Comparison of ENCODE assay signal across 9 cellular contexts in the genomic region with DNA sequence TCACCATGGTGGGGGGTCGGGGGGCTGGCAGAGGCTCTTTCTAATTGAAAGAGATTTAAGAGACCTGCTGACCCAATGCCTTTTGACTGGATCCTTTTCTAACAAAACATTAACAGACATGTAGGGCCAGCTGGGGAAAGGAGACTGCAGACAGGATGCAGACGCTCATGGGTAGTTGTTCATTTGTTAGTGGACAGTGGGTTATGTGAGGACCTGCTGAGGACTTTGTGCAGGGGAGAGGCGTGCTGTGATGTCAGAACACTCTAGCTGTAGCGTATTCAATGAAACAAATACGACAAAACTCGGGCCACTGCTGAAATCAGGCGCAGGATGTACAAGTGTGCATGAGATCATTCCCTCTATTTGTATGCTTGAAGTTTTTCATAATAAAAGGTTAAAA. TPM values are rescaled to one million over a fixed set of nuclear protein-coding genes. Genes with fewer than 3 reads are reported as not detected.
DNase-seq lines count a peak whose midpoint lies in the region; ATAC-seq and TF ChIP-seq lines count a peak whose summit lies in the region.
"Had no signal": no experiment of that assay in that cellular context is flagged by ENCODE, and none has a peak within 500 bp of the region (broad histone marks: within the 10 kb centered on the region; RNA-seq: fewer than 3 reads in every experiment).

No MANE protein-coding gene starts in this region.

- no peaks in the 10 kb centered on the region for H3K9me3 Mint-ChIP-seq in chondrocyte (ENCODE audit: low read depth)
- no peaks in the 10 kb centered on the region for H3K9me3 Mint-ChIP-seq in H9

- peak overlapping the region; percentile 67 for H3K4me3 Mint-ChIP-seq in chondrocyte (ENCODE audit: unreplicated experiment)
- H3K4me3 Mint-ChIP-seq in H9: peak overlapping the region in 1 of 2 experiments; percentile 14; a peak in 1 of 5 replicates

- H2BK120ac ChIP-seq in H9 (ENCODE audit: low read depth, low read length, poor library complexity, severe bottlenecking): no peak overlapping the region

- no peak overlapping the region for H4K8ac ChIP-seq in H9 (replicated peaks; ENCODE audit: insufficient read length, low read depth, low read length)

- H3K36me3 Mint-ChIP-seq in chondrocyte (ENCODE audit: low read depth): no peaks in the 10 kb centered on the region
- H3K36me3 Mint-ChIP-seq in H9 (ENCODE audit: insufficient read depth in 1 of 3, low read depth in 3 of 3): no peaks in the 10 kb centered on the region; a peak in 1 of 7 replicates

- H3K18ac ChIP-seq in H9 (ENCODE audit: insufficient read length, low read depth, low read length): no peak overlapping the region

- H3K4me1 ChIP-seq in Loucy (ENCODE audit: insufficient read depth, low read length, poor library complexity, severe bottlenecking) (peaks cover 18% of the 10 kb centered on the region), right lobe of liver (peaks cover 0 to 46% (median 13%) of the 10 kb centered on the region in 4 donors), H9 (ENCODE audit: insufficient read depth, low read length) (peaks cover 8% of the 10 kb centered on the region; the same call in 1 of the 2 replicates)

- H2AK5ac ChIP-seq in H9 (ENCODE audit: insufficient read length, low read length): no peak overlapping the region

- H3T11ph ChIP-seq in H9 (ENCODE audit: low read length): no peak overlapping the region

- H3K79me1 ChIP-seq in H9 (ENCODE audit: insufficient read depth, low read depth, low read length, poor library complexity, severe bottlenecking): no peaks in the 10 kb centered on the region

- H3K4ac ChIP-seq in H9 (ENCODE audit: low read depth, low read length): no peak overlapping the region

- no peaks in the 10 kb centered on the region for H3F3A ChIP-seq in Loucy (ENCODE audit: low read depth)

- intact Hi-C loops in right lobe of liver (cut with DNase I): no loop called here

- no peak overlapping the region for H2BK12ac ChIP-seq in H9 (ENCODE audit: insufficient read length, low read depth, low read length)

- WGBS in right lobe of liver (ENCODE audit: insufficient coverage, low coverage, low lambda C conversion rate, missing lambda C conversion rate): 13% methylated on average over 7 of the region's 7 CpGs
- no CpG with 5 or more reads among the region's 7 CpGs for WGBS in H9 (ENCODE audit: extremely low coverage, insufficient read length, low lambda C conversion rate)

- H3K79me2 ChIP-seq in Loucy (ENCODE audit: insufficient read depth, low read length) (no peaks in the 10 kb centered on the region), H9 (ENCODE audit: insufficient read depth, low read length) (no peaks in the 10 kb centered on the region)

- H3K4me2 ChIP-seq in Loucy (ENCODE audit: low read depth, low read length, poor library complexity, severe bottlenecking) (no peak overlapping the region), H9 (ENCODE audit: insufficient read depth, insufficient read length, low read length) (no peak overlapping the region)

- H3K27ac ChIP-seq in right lobe of liver (peak overlapping the region; percentile 60 to 73 (median 72)), H9 (ENCODE audit: insufficient read length, low read depth, low read length) (no peak overlapping the region)
- H3K27ac ChIP-seq: foreskin keratinocyte had no signal

- TF ChIP-seq POLR2A in right lobe of liver (IDR thresholded peaks at IDR 0.05): peak; percentile 10

- H2BK20ac ChIP-seq in H9 (ENCODE audit: low read depth, low read length, poor library complexity, severe bottlenecking): no peak overlapping the region

- H3K14ac ChIP-seq in H9 (ENCODE audit: insufficient read depth, low read length): no peak overlapping the region

- H3K4me3 ChIP-seq in Loucy (ENCODE audit: low read length, poor library complexity, severe bottlenecking) (no peak overlapping the region), right lobe of liver (peak overlapping the region; percentile 34 to 54 (median 36))

- H3K4me1 Mint-ChIP-seq in chondrocyte (ENCODE audit: low read depth) (peaks cover 46% of the 10 kb centered on the region), H9 (peaks cover 50 to 69% of the 10 kb centered on the region in 2 experiments)

- no peak overlapping the region for H2BK5ac ChIP-seq in H9 (ENCODE audit: insufficient read length, low read length)

- H3K9me3 ChIP-seq in Loucy (ENCODE audit: insufficient read depth, low read depth, low read length): no peaks in the 10 kb centered on the region
- no peaks in the 10 kb centered on the region for H3K9me3 ChIP-seq in right lobe of liver
- no peaks in the 10 kb centered on the region for H3K9me3 ChIP-seq in H9 (ENCODE audit: control insufficient read depth, low read depth, low read length)

- peak overlapping the region; percentile 59 for H3K9ac ChIP-seq in Loucy (ENCODE audit: low read depth, low read length, poor library complexity, severe bottlenecking)
- H3K9ac ChIP-seq in H9 (ENCODE audit: extremely low read depth, insufficient read length, low read length): no peak overlapping the region

- no peak overlapping the region for H4K91ac ChIP-seq in H9 (ENCODE audit: insufficient read length, low read depth, low read length)

- H3K23ac ChIP-seq in H9 (ENCODE audit: insufficient read length, low read depth, low read length): no peak overlapping the region

- H3K27ac Mint-ChIP-seq in chondrocyte (ENCODE audit: unreplicated experiment): peak overlapping the region; percentile 95
- H3K27ac Mint-ChIP-seq in H9: peak overlapping the region in 1 of 3 experiments; percentile 59; a peak in 2 of 7 replicates

- H4K20me1 ChIP-seq in Loucy (ENCODE audit: insufficient read depth, low read length, poor library complexity, severe bottlenecking) (no peaks in the 10 kb centered on the region), H9 (ENCODE audit: control insufficient read depth, insufficient read depth, insufficient read length) (no peaks in the 10 kb centered on the region)

- H3K23me2 ChIP-seq in H9 (ENCODE audit: insufficient read length, low read depth, low read length, poor library complexity, severe bottlenecking): no peaks in the 10 kb centered on the region

- H3K27me3 Mint-ChIP-seq in chondrocyte (ENCODE audit: low read depth): no peaks in the 10 kb centered on the region
- peaks cover 9% of the 10 kb centered on the region for H3K27me3 Mint-ChIP-seq in H9 (ENCODE audit: low read depth)

- ATAC-seq in right lobe of liver: peak in 3 of 4 donors; percentile 8 to 24 (median 20)

- H3K27me3 ChIP-seq in Loucy (ENCODE audit: insufficient read depth, low read length, poor library complexity, severe bottlenecking): no peaks in the 10 kb centered on the region
- H3K27me3 ChIP-seq in right lobe of liver: no peaks in the 10 kb centered on the region
- H3K27me3 ChIP-seq in H9 (ENCODE audit: insufficient read depth, low read length): no peaks in the 10 kb centered on the region
- H3K27me3 ChIP-seq: foreskin keratinocyte had no signal

- no peaks in the 10 kb centered on the region for H3K36me3 ChIP-seq in Loucy (ENCODE audit: insufficient read depth, low read length)
- H3K36me3 ChIP-seq in right lobe of liver: no peaks in the 10 kb centered on the region

- H2AFZ ChIP-seq in Loucy (ENCODE audit: low read length) (no peak overlapping the region), H9 (ENCODE audit: low read length) (no peak overlapping the region)

- H2BK15ac ChIP-seq in H9 (ENCODE audit: low read depth, low read length): no peak overlapping the region

- no peak overlapping the region for H4K5ac ChIP-seq in H9 (ENCODE audit: insufficient read length, low read depth, low read length)

- H3K56ac ChIP-seq in H9 (ENCODE audit: insufficient read length, low read depth, low read length): no peak overlapping the region

- TF ChIP-seq CTCF in Loucy (conservative IDR thresholded peaks at IDR 0.05; ENCODE audit: low read length) (no peak), chondrocyte (IDR thresholded peaks at IDR 0.05) (no peak), right lobe of liver (IDR thresholded peaks at IDR 0.05) (no peak), H9 (conservative IDR thresholded peaks at IDR 0.05) (no peak)

- H3K9me2 ChIP-seq in Loucy (replicated peaks; ENCODE audit: low read depth, low read length): no peaks in the 10 kb centered on the region

- DNase-seq in chondrocyte (ENCODE audit: low spot score): no peak
- no peak for DNase-seq in right lobe of liver
- DNase-seq in superior temporal gyrus (ENCODE audit: extremely low spot score): peak; percentile 36
- no peak for DNase-seq in H9
- DNase-seq in T1000 (lab: John Stamatoyannopoulos, UW): no peak
- DNase-seq in stimulated activated CD4-positive, alpha-beta T cell treated with anti-CD3 and anti-CD28 coated beads, Interleukin-2, amount 100 ng/mL, for 24 hours: no peak
- DNase-seq: activated CD4-positive, alpha-beta T cell treated with anti-CD3 and anti-CD28 coated beads, Interleukin-2, amount 50 U/mL, for 4 hours had no signal

RNA-seq across cellular contexts. Expression of a gene that starts 1.1 kb away (rescaled TPM):
- total RNA-seq in chondrocyte (6.1 to 9.0 TPM (median 6.5 TPM) in 3 replicates), right lobe of liver (10 to 100 TPM in 3 of 6 experiments, 1 to 10 TPM in 3; 4.8 to 28.0 (median 9.7) TPM), H9 (2021) (0.29 and 0.46 TPM in 2 replicates)
- total RNA-seq: foreskin keratinocyte had no signal

RNA-seq across cellular contexts. Expression of a gene that starts 34.1 kb away (rescaled TPM):
- 64.5 to 80.2 TPM (median 67.6 TPM) in 3 replicates for total RNA-seq in chondrocyte
- total RNA-seq in right lobe of liver: 10 to 100 TPM; 23.7 to 38.4 (median 31.5) TPM
- total RNA-seq in H9 (2021): 134 and 140 TPM in 2 replicates

RNA-seq across cellular contexts. Expression of a gene that starts 43.4 kb away (rescaled TPM):
- total RNA-seq in chondrocyte (57.3 to 61.6 TPM (median 60.1 TPM) in 3 replicates), right lobe of liver (10 to 100 TPM; 17.8 to 28.0 (median 21.8) TPM), H9 (2021) (82.0 and 91.8 TPM in 2 replicates)

RNA-seq across cellular contexts. Expression of a gene that starts 58.2 kb away (rescaled TPM):
- not detected in 3 replicates for total RNA-seq in chondrocyte
- not detected for total RNA-seq in right lobe of liver
- not detected in 2 replicates for total RNA-seq in H9 (2021)
- total RNA-seq: foreskin keratinocyte had no signal
